Comparison of ENCODE assay signal across 1 cellular context in genomic region chr12:111777345-111778045, GRCh38.
TF ChIP-seq lines count a peak whose summit lies in the region.

No MANE protein-coding gene starts in this region.

TF ChIP-seq in HepG2, 621 proteins besides CTCF, POLR2A, EP300 and RAD21 (continued from another document and continues in another):
- TF ChIP-seq MLX (CRISPR knock-in tag; IDR thresholded peaks at IDR 0.05) (no peak), ZNF512B (CRISPR knock-in tag; IDR thresholded peaks at IDR 0.05; ENCODE audit: borderline replicate concordance) (no peak), ZNF747 (CRISPR knock-in tag; IDR thresholded peaks at IDR 0.05; ENCODE audit: borderline replicate concordance) (no peak), KMT2A (CRISPR knock-in tag; IDR thresholded peaks at IDR 0.05) (no peak), JUNB (CRISPR knock-in tag; IDR thresholded peaks at IDR 0.05; ENCODE audit: borderline replicate concordance) (no peak), SP5 (CRISPR knock-in tag; IDR thresholded peaks at IDR 0.05; ENCODE audit: borderline replicate concordance, low read depth) (peak; percentile 52; the same call in 1 of the 2 replicates), HMGXB3 (CRISPR knock-in tag; IDR thresholded peaks at IDR 0.05; ENCODE audit: borderline replicate concordance) (peak; percentile 55; the same call in 1 of the 2 replicates), ZFP1 (CRISPR knock-in tag; IDR thresholded peaks at IDR 0.05) (no peak), ZNF770 (CRISPR knock-in tag; IDR thresholded peaks at IDR 0.05) (no peak), TCF7L2 (IDR thresholded peaks at IDR 0.05; ENCODE audit: low read depth, low read length) (no peak), ZNF136 (CRISPR knock-in tag; IDR thresholded peaks at IDR 0.05; ENCODE audit: low read depth) (no peak), ZNF577 (CRISPR knock-in tag; IDR thresholded peaks at IDR 0.05; ENCODE audit: borderline replicate concordance, low read depth) (no peak), NFE2L2 (IDR thresholded peaks at IDR 0.05; ENCODE audit: low read length) (no peak), SPEN (CRISPR knock-in tag; IDR thresholded peaks at IDR 0.05; ENCODE audit: low read depth) (peak; percentile 52; the same call in 1 of the 2 replicates), ZNF780A (CRISPR knock-in tag; IDR thresholded peaks at IDR 0.05) (no peak), ZNF44 (CRISPR knock-in tag; IDR thresholded peaks at IDR 0.05) (no peak), HNRNPUL1 (IDR thresholded peaks at IDR 0.05; ENCODE audit: low read depth, low read length) (no peak), ZNF784 (CRISPR knock-in tag; IDR thresholded peaks at IDR 0.05; ENCODE audit: borderline replicate concordance) (no peak), ZNF142 (CRISPR knock-in tag; IDR thresholded peaks at IDR 0.05) (0 out of 2 replicates have a peak, but pooled peaks have one; percentile 36), NPAS2 (CRISPR knock-in tag; IDR thresholded peaks at IDR 0.05; ENCODE audit: borderline replicate concordance) (no peak), MBNL3 (CRISPR knock-in tag; conservative IDR thresholded peaks at IDR 0.05) (no peak), FOXK1 (CRISPR knock-in tag; IDR thresholded peaks at IDR 0.05; ENCODE audit: borderline replicate concordance, low read depth) (peak; percentile 73; the same call in 1 of the 2 replicates), NFRKB (IDR thresholded peaks at IDR 0.05) (no peak), ZNF143 (CRISPR knock-in tag; IDR thresholded peaks at IDR 0.05) (no peak), KLF15 (CRISPR knock-in tag; IDR thresholded peaks at IDR 0.05; ENCODE audit: borderline replicate concordance) (no peak), CBFB (CRISPR knock-in tag; IDR thresholded peaks at IDR 0.05) (peak; percentile 61; the same call in 1 of the 2 replicates), ZNF414 (CRISPR knock-in tag; IDR thresholded peaks at IDR 0.05) (0 out of 2 replicates have a peak, but pooled peaks have one; percentile 62), ZNF232 (CRISPR knock-in tag; IDR thresholded peaks at IDR 0.05; ENCODE audit: borderline replicate concordance) (no peak), SETDB1 (CRISPR knock-in tag; IDR thresholded peaks at IDR 0.05; ENCODE audit: borderline replicate concordance) (no peak), ZNF550 (CRISPR knock-in tag; IDR thresholded peaks at IDR 0.05; ENCODE audit: borderline replicate concordance) (no peak), ZNF775 (CRISPR knock-in tag; IDR thresholded peaks at IDR 0.05; ENCODE audit: borderline replicate concordance) (no peak), ZNF768 (CRISPR knock-in tag; IDR thresholded peaks at IDR 0.05) (no peak), RBFOX2 (IDR thresholded peaks at IDR 0.05; ENCODE audit: low read depth, low read length) (no peak), HBP1 (CRISPR knock-in tag; IDR thresholded peaks at IDR 0.05; ENCODE audit: low read depth) (no peak; the same call in 1 of the 2 replicates), GTF2F1 (IDR thresholded peaks at IDR 0.05; ENCODE audit: low read length) (no peak), POLR2G (IDR thresholded peaks at IDR 0.05; ENCODE audit: low read depth, low read length) (peak; percentile 50; the same call in 1 of the 2 replicates), POGZ (CRISPR knock-in tag; IDR thresholded peaks at IDR 0.05) (peak; percentile 29; the same call in 1 of the 2 replicates), ZNF503 (CRISPR knock-in tag; IDR thresholded peaks at IDR 0.05) (peak; percentile 56; the same call in 1 of the 2 replicates), ZNF737 (CRISPR knock-in tag; IDR thresholded peaks at IDR 0.05; ENCODE audit: borderline replicate concordance) (no peak)
